In genomic region chr5:59577485-59577884, GRCh38 we compare ENCODE assay signal across 22 cellular contexts.
DNase-seq lines count a peak whose midpoint lies in the region; ATAC-seq, FAIRE-seq and TF ChIP-seq lines count a peak whose summit lies in the region.
"Had no signal": no experiment of that assay in that cellular context is flagged by ENCODE, and none has a peak within 500 bp of the region (broad histone marks: within the 10 kb centered on the region; RNA-seq: fewer than 3 reads in every experiment).

No MANE protein-coding gene starts in this region.

- FAIRE-seq in HTR-8/SVneo (lab: Jason Lieb, UNC), result no peak
- FAIRE-seq: GM12891, GM18507 had no signal

- H3K4me1 Mint-ChIP-seq in chondrocyte (ENCODE audit: low read depth) (peaks cover 18% of the 10 kb centered on the region), neural crest cell (peaks cover 27% of the 10 kb centered on the region), nephron progenitor cell (no peaks in the 10 kb centered on the region)
- H3K4me1 Mint-ChIP-seq: CD4-positive, CD25-positive, alpha-beta regulatory T cell had no signal

- peaks cover 35 to 69% of the 10 kb centered on the region in 2 donors for H3K4me1 ChIP-seq in gastrocnemius medialis
- H3K4me1 ChIP-seq: BLaER1, Caco-2 had no signal

- no peaks in the 10 kb centered on the region for H3K9me3 ChIP-seq in gastrocnemius medialis
- H3K9me3 ChIP-seq: BLaER1, Caco-2 had no signal

- no peak for TF ChIP-seq CTCF in chondrocyte (IDR thresholded peaks at IDR 0.05)
- no peak for TF ChIP-seq CTCF in neural crest cell (conservative IDR thresholded peaks at IDR 0.05)
- TF ChIP-seq CTCF in gastrocnemius medialis (IDR thresholded peaks at IDR 0.05 in 4 of 5, conservative IDR thresholded peaks at IDR 0.05 in 1 of 5), result no peak
- no peak for TF ChIP-seq CTCF in nephron progenitor cell (IDR thresholded peaks at IDR 0.05)

- peak overlapping the region; percentile 7 to 92 (median 88) for H3K27ac ChIP-seq in gastrocnemius medialis
- H3K27ac ChIP-seq: BLaER1, C4-2B had no signal

- DNase-seq in chondrocyte (ENCODE audit: low spot score) (no peak), foreskin melanocyte (peak; percentile 74), neural crest cell (ENCODE audit: low read depth, low spot score) (no peak), gastrocnemius medialis (no peak), HTR-8/SVneo (ENCODE audit: insufficient read length, low spot score) (no peak), nephron progenitor cell (no peak)
- DNase-seq: Caco-2; CD4-positive, CD25-positive, alpha-beta regulatory T cell; CD8-positive, alpha-beta T cell; DMS53; DMS79 treated with DMSO at 0.1 percent for 48 hours; GF-D8; H9 had no signal

- no peak overlapping the region for H3K4me3 ChIP-seq in gastrocnemius medialis
- H3K4me3 ChIP-seq: BLaER1, GM23338 had no signal

- no peaks in the 10 kb centered on the region for H3K36me3 Mint-ChIP-seq in chondrocyte (ENCODE audit: low read depth)
- peaks cover 6% of the 10 kb centered on the region for H3K36me3 Mint-ChIP-seq in neural crest cell (ENCODE audit: low read depth)
- no peaks in the 10 kb centered on the region for H3K36me3 Mint-ChIP-seq in nephron progenitor cell (ENCODE audit: low read depth)
- H3K36me3 Mint-ChIP-seq: CD4-positive, CD25-positive, alpha-beta regulatory T cell; CD8-positive, alpha-beta T cell had no signal

- H3K9me3 Mint-ChIP-seq in chondrocyte (ENCODE audit: low read depth) (no peaks in the 10 kb centered on the region), neural crest cell (peaks cover 6% of the 10 kb centered on the region), nephron progenitor cell (no peaks in the 10 kb centered on the region)
- H3K9me3 Mint-ChIP-seq: CD8-positive, alpha-beta T cell; GM23338 had no signal

- H3K36me3 ChIP-seq in gastrocnemius medialis, result no peaks in the 10 kb centered on the region
- H3K36me3 ChIP-seq: BLaER1 had no signal

- intact Hi-C loops in gastrocnemius medialis (cut with DNase I; ENCODE audit: low total_unique reads), result no loop called here

- H3K27me3 Mint-ChIP-seq in chondrocyte (ENCODE audit: low read depth) (no peaks in the 10 kb centered on the region), neural crest cell (ENCODE audit: low read depth) (no peaks in the 10 kb centered on the region), nephron progenitor cell (ENCODE audit: low read depth, poor library complexity) (no peaks in the 10 kb centered on the region)
- H3K27me3 Mint-ChIP-seq: B cell; CD4-positive, CD25-positive, alpha-beta regulatory T cell had no signal

- no peak overlapping the region for H3K4me3 Mint-ChIP-seq in chondrocyte (ENCODE audit: unreplicated experiment)
- H3K4me3 Mint-ChIP-seq in neural crest cell, result no peak overlapping the region
- no peak overlapping the region for H3K4me3 Mint-ChIP-seq in nephron progenitor cell
- H3K4me3 Mint-ChIP-seq: B cell; CD4-positive, CD25-positive, alpha-beta regulatory T cell; CD8-positive, alpha-beta T cell; GM23338; H9 had no signal

- ATAC-seq in gastrocnemius medialis, result no peak
- no peak for ATAC-seq in GM21737 (IDR thresholded peaks at IDR 0.05; ENCODE audit: unreplicated experiment)
- ATAC-seq in GM21381 (IDR thresholded peaks at IDR 0.05; ENCODE audit: unreplicated experiment), result no peak
- ATAC-seq: CD8-positive, alpha-beta T cell; GM23338; HCT116 had no signal

- H3K27ac Mint-ChIP-seq in chondrocyte (ENCODE audit: unreplicated experiment) (peak overlapping the region; percentile 66), neural crest cell (ENCODE audit: unreplicated experiment) (peak overlapping the region; percentile 15), nephron progenitor cell (no peak overlapping the region)
- H3K27ac Mint-ChIP-seq: B cell; CD4-positive, CD25-positive, alpha-beta regulatory T cell; CD8-positive, alpha-beta T cell; GM23338; H9 had no signal

- in situ Hi-C loops in gastrocnemius medialis (cut with MboI; ENCODE audit: low sequenced_read_pairs in 4 of 4), result no loop called here

- no peak for TF ChIP-seq POLR2A in gastrocnemius medialis (IDR thresholded peaks at IDR 0.05)

- H3K27me3 ChIP-seq in gastrocnemius medialis, result no peaks in the 10 kb centered on the region
- H3K27me3 ChIP-seq: BLaER1 had no signal
